8 cellular contexts compared by ENCODE assay signal in genomic region chr7:73578342-73579124, GRCh38. TPM values are rescaled to one million over a fixed set of nuclear protein-coding genes. Genes with fewer than 3 reads are reported as not detected.
A peak's percentile ranks its signal among the peaks of the same experiment; 100 is the strongest.
DNase-seq lines count a peak whose midpoint lies in the region; ATAC-seq and TF ChIP-seq lines count a peak whose summit lies in the region.

Gene TBL2, minus strand, starts transcription at chr7:73578579. Its CDS starts 30 bp downstream, at chr7:73578549.

- H3K27me3 Mint-ChIP-seq in WTC11 (ENCODE audit: low read depth), result peaks cover 45% of the 10 kb centered on the region
- H3K27me3 Mint-ChIP-seq in immature natural killer cell (ENCODE audit: low read depth in 3 of 3), result peaks cover 1 to 5% (median 5%) of the 10 kb centered on the region in 3 donors

- peaks cover 0 to 27% (median 13%) of the 10 kb centered on the region in 6 donors for H3K36me3 ChIP-seq in spleen

- no peaks in the 10 kb centered on the region for H3K9me3 ChIP-seq in spleen

- peak within 1 kb of the TSS; percentile 77 to 96 (median 90) for H3K27ac ChIP-seq in spleen

- intact Hi-C loops in spleen (cut with DNase I; ENCODE audit: low total_unique reads), result no loop called here

- H3K27ac Mint-ChIP-seq in WTC11, result peak within 1 kb of the TSS; percentile 94
- peak within 1 kb of the TSS; percentile 92 to 99 (median 98) for H3K27ac Mint-ChIP-seq in immature natural killer cell

- peak within 1 kb of the TSS; percentile 82 for H3K4me3 ChIP-seq in AG09309 (ENCODE audit: control insufficient read depth, low read depth, low read length)
- H3K4me3 ChIP-seq in cardiac fibroblast (replicated peaks in 1 of 2; ENCODE audit: low read depth in 2 of 2, low read length in 2 of 2), result peak within 1 kb of the TSS; percentile 82 to 87
- H3K4me3 ChIP-seq in spleen, result peak within 1 kb of the TSS; percentile 61 to 91 (median 76)

- CTCF ChIA-PET in WTC11 (lab: Charles Lee), result interaction anchor here (0.5 to 1.4 kb wide), 10 partner anchors 9 to 560 kb away, joined by 3 to 12 read pairs (median 4); partner anchors contain the start of genes BAZ1B and VPS37D

- H3K4me3 Mint-ChIP-seq in WTC11 (peak within 1 kb of the TSS; percentile 86), immature natural killer cell (peak within 1 kb of the TSS; percentile 96 to 99 (median 96))

- no peak for TF ChIP-seq CTCF in AG09309 (IDR thresholded peaks at IDR 0.05; ENCODE audit: control insufficient read depth, insufficient read depth, low read depth, low read length, missing control alignments)
- TF ChIP-seq CTCF in WTC11 (IDR thresholded peaks at IDR 0.05), result no peak
- peak; percentile 12 for TF ChIP-seq CTCF in cardiac fibroblast (IDR thresholded peaks at IDR 0.05; ENCODE audit: low read depth, low read length)
- TF ChIP-seq CTCF in spleen (IDR thresholded peaks at IDR 0.05 in 8 of 11, conservative IDR thresholded peaks at IDR 0.05 in 3 of 11), result peak in 6 of 11 experiments; percentile 14 to 63 (median 36)

- H3K9me3 Mint-ChIP-seq in WTC11 (no peaks in the 10 kb centered on the region), immature natural killer cell (no peaks in the 10 kb centered on the region)

- no peaks in the 10 kb centered on the region for H3K27me3 ChIP-seq in spleen (replicated peaks in 1 of 7)

- peak in 2 of 3 donors; percentile 32 to 87 for TF ChIP-seq POLR2A in spleen (IDR thresholded peaks at IDR 0.05)

- peaks cover 14% of the 10 kb centered on the region for H3K36me3 Mint-ChIP-seq in WTC11
- H3K36me3 Mint-ChIP-seq in immature natural killer cell, result peaks cover 0 to 6% (median 3%) of the 10 kb centered on the region in 3 donors

- whole genome bisulfite sequencing in spleen, 5 donors, result 1% methylated on average over 38 to 75 of the region's 75 CpGs

- POLR2A ChIA-PET in WTC11 (lab: Charles Lee), result interaction anchor here (0.5 to 2.6 kb wide), 4 partner anchors 11 to 140 kb away, joined by 3 to 12 read pairs (median 3); partner anchors contain the start of gene BAZ1B

- ATAC-seq in GM18909 (IDR thresholded peaks at IDR 0.05; ENCODE audit: poor library complexity, unreplicated experiment) (peak; percentile 93), HG03175 (IDR thresholded peaks at IDR 0.05; ENCODE audit: unreplicated experiment) (peak; percentile 87), WTC11 (peak; percentile 93)

- DNase-seq in AG09309 (ENCODE audit: low read depth), result peak; percentile 87
- DNase-seq in NCI-H226, result peak; percentile 95
- DNase-seq in WTC11 (ENCODE audit: low spot score), result peak; percentile 99
- peak; percentile 99 for DNase-seq in cardiac fibroblast (ENCODE audit: low read depth in 2 of 2)
- DNase-seq in immature natural killer cell, result peak; percentile 97 to 99 (median 99)
- peak; percentile 100 for DNase-seq in spleen

- peaks cover 16% of the 10 kb centered on the region for H3K4me1 Mint-ChIP-seq in WTC11
- peaks cover 23 to 25% of the 10 kb centered on the region in 2 donors for H3K4me1 Mint-ChIP-seq in immature natural killer cell

- H3K4me1 ChIP-seq in spleen, result peaks cover 12 to 70% (median 43%) of the 10 kb centered on the region in 6 donors

TF ChIP-seq in WTC11, 78 proteins besides CTCF, POLR2A, EP300 and RAD21 (continues in another document):
- TF ChIP-seq MAX (CRISPR knock-in tag; IDR thresholded peaks at IDR 0.05) (peak; percentile 34; the same call in 1 of the 2 replicates), HMGXB4 (CRISPR knock-in tag; IDR thresholded peaks at IDR 0.05) (0 out of 2 replicates have a peak, but pooled peaks have one; percentile 48), GABPB1 (CRISPR knock-in tag; IDR thresholded peaks at IDR 0.05) (peak; percentile 41; the same call in 1 of the 2 replicates), CBFB (CRISPR knock-in tag; IDR thresholded peaks at IDR 0.05; ENCODE audit: low read depth) (no peak), OVOL2 (CRISPR knock-in tag; IDR thresholded peaks at IDR 0.05; ENCODE audit: borderline replicate concordance) (no peak), RELA (CRISPR knock-in tag; IDR thresholded peaks at IDR 0.05; ENCODE audit: borderline replicate concordance) (0 out of 2 replicates have a peak, but pooled peaks have one; percentile 36), NR1H2 (CRISPR knock-in tag; IDR thresholded peaks at IDR 0.05) (no peak), PREB (CRISPR knock-in tag; IDR thresholded peaks at IDR 0.05; ENCODE audit: borderline replicate concordance) (no peak), E2F4 (CRISPR knock-in tag; IDR thresholded peaks at IDR 0.05; ENCODE audit: borderline replicate concordance, low read depth) (no peak), ETV6 (CRISPR knock-in tag; IDR thresholded peaks at IDR 0.05) (peak; percentile 50), ZNF317 (CRISPR knock-in tag; IDR thresholded peaks at IDR 0.05; ENCODE audit: borderline replicate concordance, low read depth) (0 out of 2 replicates have a peak, but pooled peaks have one; percentile 50), ZNF416 (CRISPR knock-in tag; IDR thresholded peaks at IDR 0.05) (0 out of 2 replicates have a peak, but pooled peaks have one; percentile 37), SP1 (CRISPR knock-in tag; conservative IDR thresholded peaks at IDR 0.05) (peak; percentile 84), CREB1 (CRISPR knock-in tag; IDR thresholded peaks at IDR 0.05) (no peak), NR3C1 (CRISPR knock-in tag; conservative IDR thresholded peaks at IDR 0.05; ENCODE audit: low read depth) (no peak)
- TF ChIP-seq, protein P1, sequence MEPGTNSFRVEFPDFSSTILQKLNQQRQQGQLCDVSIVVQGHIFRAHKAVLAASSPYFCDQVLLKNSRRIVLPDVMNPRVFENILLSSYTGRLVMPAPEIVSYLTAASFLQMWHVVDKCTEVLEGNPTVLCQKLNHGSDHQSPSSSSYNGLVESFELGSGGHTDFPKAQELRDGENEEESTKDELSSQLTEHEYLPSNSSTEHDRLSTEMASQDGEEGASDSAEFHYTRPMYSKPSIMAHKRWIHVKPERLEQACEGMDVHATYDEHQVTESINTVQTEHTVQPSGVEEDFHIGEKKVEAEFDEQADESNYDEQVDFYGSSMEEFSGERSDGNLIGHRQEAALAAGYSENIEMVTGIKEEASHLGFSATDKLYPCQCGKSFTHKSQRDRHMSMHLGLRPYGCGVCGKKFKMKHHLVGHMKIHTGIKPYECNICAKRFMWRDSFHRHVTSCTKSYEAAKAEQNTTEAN (CRISPR knock-in tag; IDR thresholded peaks at IDR 0.05), result no peak
- TF ChIP-seq, protein P2, sequence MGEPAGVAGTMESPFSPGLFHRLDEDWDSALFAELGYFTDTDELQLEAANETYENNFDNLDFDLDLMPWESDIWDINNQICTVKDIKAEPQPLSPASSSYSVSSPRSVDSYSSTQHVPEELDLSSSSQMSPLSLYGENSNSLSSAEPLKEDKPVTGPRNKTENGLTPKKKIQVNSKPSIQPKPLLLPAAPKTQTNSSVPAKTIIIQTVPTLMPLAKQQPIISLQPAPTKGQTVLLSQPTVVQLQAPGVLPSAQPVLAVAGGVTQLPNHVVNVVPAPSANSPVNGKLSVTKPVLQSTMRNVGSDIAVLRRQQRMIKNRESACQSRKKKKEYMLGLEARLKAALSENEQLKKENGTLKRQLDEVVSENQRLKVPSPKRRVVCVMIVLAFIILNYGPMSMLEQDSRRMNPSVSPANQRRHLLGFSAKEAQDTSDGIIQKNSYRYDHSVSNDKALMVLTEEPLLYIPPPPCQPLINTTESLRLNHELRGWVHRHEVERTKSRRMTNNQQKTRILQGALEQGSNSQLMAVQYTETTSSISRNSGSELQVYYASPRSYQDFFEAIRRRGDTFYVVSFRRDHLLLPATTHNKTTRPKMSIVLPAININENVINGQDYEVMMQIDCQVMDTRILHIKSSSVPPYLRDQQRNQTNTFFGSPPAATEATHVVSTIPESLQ (CRISPR knock-in tag; IDR thresholded peaks at IDR 0.05), result no peak
- TF ChIP-seq, protein P3, sequence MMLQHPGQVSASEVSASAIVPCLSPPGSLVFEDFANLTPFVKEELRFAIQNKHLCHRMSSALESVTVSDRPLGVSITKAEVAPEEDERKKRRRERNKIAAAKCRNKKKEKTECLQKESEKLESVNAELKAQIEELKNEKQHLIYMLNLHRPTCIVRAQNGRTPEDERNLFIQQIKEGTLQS (CRISPR knock-in tag; conservative IDR thresholded peaks at IDR 0.05), result no peak

RNA-seq across cellular contexts. Expression of gene TBL2, which starts in this region (rescaled TPM):
- total RNA-seq in WTC11 (2021) (28.6 to 32.3 TPM (median 29.0 TPM) in 3 replicates), spleen (10 to 100 TPM; 20.5 to 31.2 (median 29.3) TPM)
- polyA plus RNA-seq in immature natural killer cell (10 to 100 TPM; 19.3 to 32.4 (median 21.7) TPM), spleen (10 to 100 TPM in 1 of 3 donors, 1 to 10 TPM in 2; 8.1 to 11.2 (median 9.2) TPM)

Comparison
In these comparisons a context has a peak if more than half of its experiments do, and no peak if none do; other contexts are left out.
1. Peak in every context shown above with its lines: DNase-seq, ATAC-seq, H3K4me3 ChIP-seq and H3K27ac ChIP-seq.
2. CTCF ChIP-seq: peak in cardiac fibroblast (single experiment) and spleen (6 of 11); none in AG09309 (single experiment) and WTC11 (single experiment).